ENCODE assay signal across 9 cellular contexts in genomic region chr16:30357085-30357714, GRCh38. TPM values are rescaled to one million over a fixed set of nuclear protein-coding genes. Genes with fewer than 3 reads are reported as not detected.
A peak's percentile ranks its signal among the peaks of the same experiment; 100 is the strongest.
DNase-seq lines count a peak whose midpoint lies in the region; ATAC-seq and TF ChIP-seq lines count a peak whose summit lies in the region.
"Had no signal": no experiment of that assay in that cellular context is flagged by ENCODE, and none has a peak within 500 bp of the region (broad histone marks: within the 10 kb centered on the region; RNA-seq: fewer than 3 reads in every experiment).

No MANE protein-coding gene starts in this region.

- H3K18ac ChIP-seq in trophoblast cell (ENCODE audit: low read length), result peak overlapping the region; percentile 25

- H3K4me1 Mint-ChIP-seq in Calu3 (ENCODE audit: low read depth, unreplicated experiment), result peaks cover 58% of the 10 kb centered on the region

- H2AK5ac ChIP-seq in trophoblast cell (ENCODE audit: low read length), result peak overlapping the region; percentile 30

- TF ChIP-seq CTCF in Calu3 (IDR thresholded peaks at IDR 0.05; ENCODE audit: unreplicated experiment) (no peak), OCI-LY1 (IDR thresholded peaks at IDR 0.05; ENCODE audit: low read length) (no peak)

- H3K4me1 ChIP-seq in OCI-LY1 (ENCODE audit: insufficient read depth, low read length, severe bottlenecking), result peaks cover 41% of the 10 kb centered on the region
- peaks cover 24% of the 10 kb centered on the region for H3K4me1 ChIP-seq in effector memory CD4-positive, alpha-beta T cell (ENCODE audit: control insufficient read depth, insufficient read depth, low read length, poor library complexity, severe bottlenecking)
- peaks cover 19 to 20% of the 10 kb centered on the region in 2 experiments for H3K4me1 ChIP-seq in trophoblast cell (ENCODE audit: control insufficient read depth in 1 of 2, insufficient read depth in 2 of 2, low read length in 2 of 2)

- no CpG with 5 or more reads among the region's 5 CpGs for whole genome bisulfite sequencing in trophoblast cell (ENCODE audit: extremely low coverage, insufficient coverage, insufficient read length)

- no peak overlapping the region for H2BK120ac ChIP-seq in trophoblast cell (ENCODE audit: insufficient read depth, low read length, poor library complexity)

- intact Hi-C loops in Calu3 (cut with micrococcal nuclease; ENCODE audit: unreplicated experiment), result no loop called here

- peaks cover 70% of the 10 kb centered on the region for H3K36me3 ChIP-seq in OCI-LY1 (ENCODE audit: insufficient read depth, low read length)
- H3K36me3 ChIP-seq in effector memory CD4-positive, alpha-beta T cell (ENCODE audit: control insufficient read depth, insufficient read depth, low read length), result peaks cover 34% of the 10 kb centered on the region
- H3K36me3 ChIP-seq in trophoblast cell (ENCODE audit: control insufficient read depth in 1 of 2, insufficient read depth in 2 of 2, low read length in 2 of 2), result peaks cover 52 to 58% of the 10 kb centered on the region in 2 experiments

- H3K4me3 ChIP-seq in OCI-LY1 (ENCODE audit: low read depth, low read length, poor library complexity, severe bottlenecking) (no peak overlapping the region), trophoblast cell (ENCODE audit: low read depth, low read length) (no peak overlapping the region)
- H3K4me3 ChIP-seq in effector memory CD4-positive, alpha-beta T cell (ENCODE audit: insufficient read depth, low read depth, low read length, poor library complexity, severe bottlenecking), result no peak overlapping the region

- H3K27me3 ChIP-seq in OCI-LY1 (ENCODE audit: insufficient read depth, low read length) (no peaks in the 10 kb centered on the region), trophoblast cell (ENCODE audit: insufficient read depth, low read length) (no peaks in the 10 kb centered on the region)
- H3K27me3 ChIP-seq in effector memory CD4-positive, alpha-beta T cell (replicated peaks; ENCODE audit: control insufficient read depth, insufficient read depth, low read length, poor library complexity, severe bottlenecking), result no peaks in the 10 kb centered on the region

- peaks cover 15% of the 10 kb centered on the region for H3K79me1 ChIP-seq in trophoblast cell (ENCODE audit: low read length)

- peak overlapping the region; percentile 68; the same call in 1 of the 2 replicates for H3K4me2 ChIP-seq in OCI-LY1 (ENCODE audit: low read length)
- no peak overlapping the region for H3K4me2 ChIP-seq in trophoblast cell (ENCODE audit: low read length)

- no peak for DNase-seq in Calu3
- DNase-seq in effector memory CD4-positive, alpha-beta T cell, result no peak
- DNase-seq in trophoblast cell, result no peak
- no peak for DNase-seq in DMS 273 treated with DMSO at 0.1 percent for 48 hours (lab: John Stamatoyannopoulos, UW)
- no peak for DNase-seq in retina
- DNase-seq: NCI-H524 treated with DMSO at 0.1 percent for 48 hours had no signal

- H3K23ac ChIP-seq in trophoblast cell (ENCODE audit: low read length), result no peak overlapping the region

- no peaks in the 10 kb centered on the region for H3F3A ChIP-seq in OCI-LY1 (ENCODE audit: insufficient read depth, low read length)

- H3K9me2 ChIP-seq in OCI-LY1 (ENCODE audit: low read depth, low read length), result no peaks in the 10 kb centered on the region

- peak overlapping the region; percentile 10 for H3K4ac ChIP-seq in trophoblast cell (ENCODE audit: low read depth, low read length)

- H3K9me3 Mint-ChIP-seq in Calu3 (ENCODE audit: low read depth, unreplicated experiment), result no peaks in the 10 kb centered on the region

- peak overlapping the region; percentile 90 for H3K4me3 Mint-ChIP-seq in Calu3 (ENCODE audit: low read depth, unreplicated experiment)

- H3K9ac ChIP-seq in OCI-LY1 (ENCODE audit: low read length) (no peak overlapping the region), trophoblast cell (ENCODE audit: low read length) (no peak overlapping the region)

- H4K20me1 ChIP-seq in OCI-LY1 (ENCODE audit: insufficient read depth, low read length), result no peaks in the 10 kb centered on the region

- peak overlapping the region; percentile 39 for H4K91ac ChIP-seq in trophoblast cell (ENCODE audit: low read depth, low read length)

- H2AFZ ChIP-seq in OCI-LY1 (ENCODE audit: low read length) (no peak overlapping the region), trophoblast cell (ENCODE audit: insufficient read depth, low read length, poor library complexity) (no peak overlapping the region)

- peak overlapping the region; percentile 71 for H3K27ac ChIP-seq in OCI-LY1 (ENCODE audit: low read depth, low read length, poor library complexity, severe bottlenecking)
- H3K27ac ChIP-seq in effector memory CD4-positive, alpha-beta T cell (ENCODE audit: insufficient read depth, low read length, poor library complexity, severe bottlenecking), result peak overlapping the region; percentile 36
- H3K27ac ChIP-seq in trophoblast cell (ENCODE audit: low read depth, low read length), result peak overlapping the region; percentile 1

- BruUV-seq in Calu3 (replicated peaks; lab: Mats Ljungman, UMichigan), result no TSS peak

- H4K8ac ChIP-seq in trophoblast cell (ENCODE audit: low read depth, low read length), result peak overlapping the region; percentile 19

- H3K27ac Mint-ChIP-seq in Calu3 (ENCODE audit: unreplicated experiment), result peak overlapping the region; percentile 99

- CTCF ChIA-PET in Calu3 (lab: Charles Lee), result interaction anchor here (0.6 to 0.8 kb wide), 2 partner anchors 13 to 419 kb away, joined by 3 to 5 read pairs; partner anchors contain the start of gene TBC1D10B

- H4K12ac ChIP-seq in trophoblast cell (ENCODE audit: low read depth, low read length), result peak overlapping the region; percentile 3

- no peak overlapping the region for H2BK5ac ChIP-seq in trophoblast cell (ENCODE audit: low read depth, low read length, poor library complexity)

- no peak overlapping the region for H3K14ac ChIP-seq in trophoblast cell (ENCODE audit: low read length)

- peaks cover 74% of the 10 kb centered on the region for H3K36me3 Mint-ChIP-seq in Calu3 (ENCODE audit: insufficient read depth, unreplicated experiment)

- H2BK12ac ChIP-seq in trophoblast cell (ENCODE audit: low read length), result no peak overlapping the region

- no peaks in the 10 kb centered on the region for H3K27me3 Mint-ChIP-seq in Calu3 (ENCODE audit: unreplicated experiment)

- H3K9me3 ChIP-seq in OCI-LY1 (ENCODE audit: low read length) (no peaks in the 10 kb centered on the region), trophoblast cell (ENCODE audit: insufficient read depth, low read depth, low read length) (no peaks in the 10 kb centered on the region)
- H3K9me3 ChIP-seq in effector memory CD4-positive, alpha-beta T cell (ENCODE audit: control insufficient read depth, low read length), result no peaks in the 10 kb centered on the region

- H3K79me2 ChIP-seq in OCI-LY1 (ENCODE audit: insufficient read depth, low read length), result peaks cover 10% of the 10 kb centered on the region; the same call in 1 of the 2 replicates
- peaks cover 10% of the 10 kb centered on the region for H3K79me2 ChIP-seq in trophoblast cell (ENCODE audit: control insufficient read depth, insufficient read depth, low read length, poor library complexity)

- no peak for ATAC-seq in GM19328 (IDR thresholded peaks at IDR 0.05; ENCODE audit: unreplicated experiment)

RNA-seq across cellular contexts. Expression of gene CD2BP2, which starts 2.1 kb away (rescaled TPM):
- 65.8 and 82.6 TPM in 2 replicates for total RNA-seq in Calu3 (2022)
- 35.5 and 38.3 TPM in 2 replicates for polyA plus RNA-seq in trophoblast cell (2013)

RNA-seq across cellular contexts. Expression of gene TBC1D10B, which starts 13.1 kb away (rescaled TPM):
- total RNA-seq in Calu3 (2022), result 66.4 and 69.5 TPM in 2 replicates
- polyA plus RNA-seq in trophoblast cell (2013), result 29.4 and 29.9 TPM in 2 replicates

RNA-seq across cellular contexts. Expression of gene MYL11, which starts 17.4 kb away (rescaled TPM):
- total RNA-seq in Calu3 (2022), result not detected in 2 replicates
- polyA plus RNA-seq in trophoblast cell (2013), result 4.0 and 5.0 TPM in 2 replicates
- total RNA-seq: SK-MEL-5 had no signal

RNA-seq across cellular contexts. Expression of gene SEPTIN1, which starts 25.2 kb away (rescaled TPM):
- total RNA-seq in Calu3 (2022), result 1.5 and 1.9 TPM in 2 replicates
- polyA plus RNA-seq in trophoblast cell (2013), result 1.3 and 1.5 TPM in 2 replicates
- total RNA-seq: SK-MEL-5 had no signal

RNA-seq across cellular contexts. Expression of gene ZNF48, which starts 38.0 kb away (rescaled TPM):
- 21.2 and 24.8 TPM in 2 replicates for total RNA-seq in Calu3 (2022)
- 11.6 and 12.1 TPM in 2 replicates for polyA plus RNA-seq in trophoblast cell (2013)

Comparison
In these comparisons a context has a peak if more than half of its experiments do, and no peak if none do; other contexts are left out.
1. H3K27ac ChIP-seq: peak in every context shown above with its lines; median percentile 71 in OCI-LY1; 36 in effector memory CD4-positive, alpha-beta T cell; 1 in trophoblast cell.